ENCODE assay signal across 8 cellular contexts in genomic region chr14:35384386-35385041, GRCh38.
DNase-seq lines count a peak whose midpoint lies in the region; ATAC-seq and TF ChIP-seq lines count a peak whose summit lies in the region.

No MANE protein-coding gene starts in this region.

- CTCF ChIA-PET in HEK293T (lab: Yijun Ruan, JAX) = no interaction called here

- H3K4me3 ChIP-seq in skin epidermis = no peak overlapping the region

- no peak for ATAC-seq in GM18858 (IDR thresholded peaks at IDR 0.05; ENCODE audit: unreplicated experiment)
- ATAC-seq in HG03460 (IDR thresholded peaks at IDR 0.05; ENCODE audit: unreplicated experiment) = no peak

- peak; percentile 85 for DNase-seq in GM03348 (ENCODE audit: low spot score)
- no peak for DNase-seq in caudate nucleus (lab: John Stamatoyannopoulos, UW)
- no peak for DNase-seq in HK-2 (ENCODE audit: unreplicated experiment)
- DNase-seq in HEK293T (ENCODE audit: extremely low spot score) = no peak

- H3K27ac ChIP-seq in caudate nucleus (ENCODE audit: low read depth, low read length) = peak overlapping the region; percentile 79
- H3K27ac ChIP-seq in layer of hippocampus (ENCODE audit: low read depth, low read length) = peak overlapping the region; percentile 87
- H3K27ac ChIP-seq in skin epidermis = peak overlapping the region in 18 of 21 experiments; percentile 32 to 85 (median 68)

- no peaks in the 10 kb centered on the region for H3K27me3 ChIP-seq in layer of hippocampus (ENCODE audit: control insufficient read depth, insufficient read depth, low read length)

- POLR2A ChIA-PET in HEK293T (lab: Yijun Ruan, JAX) = interaction anchor here (1.6 to 1.8 kb wide), 2 partner anchors 19 to 92 kb away, joined by 5 to 7 read pairs; partner anchors contain the start of gene PSMA6

TF ChIP-seq in HEK293T, 16 proteins besides CTCF, POLR2A, EP300 and RAD21:
- TF ChIP-seq SUZ12 (IDR thresholded peaks at IDR 0.05) (no peak), CTBP1 (IDR thresholded peaks at IDR 0.05; ENCODE audit: borderline replicate concordance) (no peak), ELF4 (IDR thresholded peaks at IDR 0.05) (no peak), PKNOX1 (IDR thresholded peaks at IDR 0.05) (no peak), FOXA1 (IDR thresholded peaks at IDR 0.05) (no peak), L3MBTL2 (conservative IDR thresholded peaks at IDR 0.05) (no peak), NFRKB (IDR thresholded peaks at IDR 0.05) (no peak), LEF1 (IDR thresholded peaks at IDR 0.05; ENCODE audit: borderline replicate concordance) (no peak), HDGF (IDR thresholded peaks at IDR 0.05; ENCODE audit: borderline replicate concordance) (no peak), ZNF384 (IDR thresholded peaks at IDR 0.05) (no peak), FOXK2 (IDR thresholded peaks at IDR 0.05) (no peak), TARDBP (IDR thresholded peaks at IDR 0.05) (no peak), ARNT (IDR thresholded peaks at IDR 0.05) (no peak), SP1 (IDR thresholded peaks at IDR 0.05) (no peak), BHLHE40 (IDR thresholded peaks at IDR 0.05; ENCODE audit: borderline replicate concordance) (no peak), FOXM1 (IDR thresholded peaks at IDR 0.05; ENCODE audit: borderline replicate concordance) (no peak)
